In the genomic region with DNA sequence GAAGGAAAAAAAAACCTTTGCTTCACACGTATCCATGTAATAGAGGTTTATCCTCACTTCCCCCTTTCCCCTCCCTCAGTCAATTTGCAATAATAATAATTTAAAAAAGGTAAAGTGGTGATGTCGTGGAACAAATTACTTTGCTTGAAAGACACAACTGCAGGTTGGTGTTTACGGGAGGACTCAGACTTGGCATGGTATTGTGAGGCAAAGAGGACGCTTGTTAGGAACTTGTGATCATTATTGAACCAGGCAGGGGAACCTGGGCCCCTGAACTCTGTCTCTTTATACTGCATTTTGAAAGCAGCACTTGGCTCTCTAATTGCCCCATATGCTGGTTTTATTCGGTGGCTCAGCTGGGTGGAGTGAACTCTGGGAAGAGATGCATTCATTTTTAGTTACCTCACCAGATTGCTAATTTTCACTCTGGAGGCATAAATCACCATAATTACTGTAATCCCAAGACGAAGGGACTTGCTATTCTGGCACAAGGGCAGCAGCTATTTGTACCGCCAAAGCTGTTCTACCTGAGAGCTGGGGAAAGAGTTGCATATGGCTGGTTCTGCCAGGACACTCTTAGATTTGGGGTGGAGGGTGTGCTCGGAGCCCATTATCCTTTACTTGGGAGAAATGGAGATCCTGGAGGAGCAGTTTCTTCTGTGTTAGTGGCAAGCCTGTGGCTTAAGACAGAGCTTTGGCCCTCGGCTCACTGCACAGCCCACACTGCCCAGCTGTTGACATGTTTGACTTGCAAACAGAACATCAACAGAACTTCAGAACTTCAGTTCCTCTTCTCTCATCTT, we compare ENCODE assay signal across 1 cellular context.
A peak's percentile ranks its signal among the peaks of the same experiment; 100 is the strongest.
TF ChIP-seq lines count a peak whose summit lies in the region.

No MANE protein-coding gene starts in this region.

TF ChIP-seq in HepG2, 621 proteins besides CTCF, POLR2A, EP300 and RAD21 (continued from another document and continues in another):
- TF ChIP-seq, protein P1, sequence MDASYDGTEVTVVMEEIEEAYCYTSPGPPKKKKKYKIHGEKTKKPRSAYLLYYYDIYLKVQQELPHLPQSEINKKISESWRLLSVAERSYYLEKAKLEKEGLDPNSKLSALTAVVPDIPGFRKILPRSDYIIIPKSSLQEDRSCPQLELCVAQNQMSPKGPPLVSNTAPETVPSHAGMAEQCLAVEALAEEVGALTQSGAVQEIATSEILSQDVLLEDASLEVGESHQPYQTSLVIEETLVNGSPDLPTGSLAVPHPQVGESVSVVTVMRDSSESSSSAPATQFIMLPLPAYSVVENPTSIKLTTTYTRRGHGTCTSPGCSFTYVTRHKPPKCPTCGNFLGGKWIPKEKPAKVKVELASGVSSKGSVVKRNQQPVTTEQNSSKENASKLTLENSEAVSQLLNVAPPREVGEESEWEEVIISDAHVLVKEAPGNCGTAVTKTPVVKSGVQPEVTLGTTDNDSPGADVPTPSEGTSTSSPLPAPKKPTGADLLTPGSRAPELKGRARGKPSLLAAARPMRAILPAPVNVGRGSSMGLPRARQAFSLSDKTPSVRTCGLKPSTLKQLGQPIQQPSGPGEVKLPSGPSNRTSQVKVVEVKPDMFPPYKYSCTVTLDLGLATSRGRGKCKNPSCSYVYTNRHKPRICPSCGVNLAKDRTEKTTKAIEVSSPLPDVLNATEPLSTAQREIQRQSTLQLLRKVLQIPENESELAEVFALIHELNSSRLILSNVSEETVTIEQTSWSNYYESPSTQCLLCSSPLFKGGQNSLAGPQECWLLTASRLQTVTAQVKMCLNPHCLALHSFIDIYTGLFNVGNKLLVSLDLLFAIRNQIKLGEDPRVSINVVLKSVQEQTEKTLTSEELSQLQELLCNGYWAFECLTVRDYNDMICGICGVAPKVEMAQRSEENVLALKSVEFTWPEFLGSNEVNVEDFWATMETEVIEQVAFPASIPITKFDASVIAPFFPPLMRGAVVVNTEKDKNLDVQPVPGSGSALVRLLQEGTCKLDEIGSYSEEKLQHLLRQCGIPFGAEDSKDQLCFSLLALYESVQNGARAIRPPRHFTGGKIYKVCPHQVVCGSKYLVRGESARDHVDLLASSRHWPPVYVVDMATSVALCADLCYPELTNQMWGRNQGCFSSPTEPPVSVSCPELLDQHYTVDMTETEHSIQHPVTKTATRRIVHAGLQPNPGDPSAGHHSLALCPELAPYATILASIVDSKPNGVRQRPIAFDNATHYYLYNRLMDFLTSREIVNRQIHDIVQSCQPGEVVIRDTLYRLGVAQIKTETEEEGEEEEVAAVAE (CRISPR knock-in tag; IDR thresholded peaks at IDR 0.05; ENCODE audit: borderline replicate concordance): no peak
- TF ChIP-seq, protein P2, sequence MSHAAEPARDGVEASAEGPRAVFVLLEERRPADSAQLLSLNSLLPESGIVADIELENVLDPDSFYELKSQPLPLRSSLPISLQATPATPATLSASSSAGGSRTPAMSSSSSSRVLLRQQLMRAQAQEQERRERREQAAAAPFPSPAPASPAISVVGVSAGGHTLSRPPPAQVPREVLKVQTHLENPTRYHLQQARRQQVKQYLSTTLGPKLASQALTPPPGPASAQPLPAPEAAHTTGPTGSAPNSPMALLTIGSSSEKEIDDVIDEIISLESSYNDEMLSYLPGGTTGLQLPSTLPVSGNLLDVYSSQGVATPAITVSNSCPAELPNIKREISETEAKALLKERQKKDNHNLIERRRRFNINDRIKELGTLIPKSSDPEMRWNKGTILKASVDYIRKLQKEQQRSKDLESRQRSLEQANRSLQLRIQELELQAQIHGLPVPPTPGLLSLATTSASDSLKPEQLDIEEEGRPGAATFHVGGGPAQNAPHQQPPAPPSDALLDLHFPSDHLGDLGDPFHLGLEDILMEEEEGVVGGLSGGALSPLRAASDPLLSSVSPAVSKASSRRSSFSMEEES (CRISPR knock-in tag; IDR thresholded peaks at IDR 0.05): peak; percentile 83
- TF ChIP-seq GFI1 (CRISPR knock-in tag; IDR thresholded peaks at IDR 0.05; ENCODE audit: borderline replicate concordance) (peak; percentile 58; the same call in 1 of the 2 replicates), NFIC (IDR thresholded peaks at IDR 0.05; ENCODE audit: low read length) (peak; percentile 52; the same call in 1 of the 2 replicates), FOXJ3 (CRISPR knock-in tag; IDR thresholded peaks at IDR 0.05; ENCODE audit: borderline replicate concordance) (0 out of 2 replicates have a peak, but pooled peaks have one; percentile 45), KAT7 (CRISPR knock-in tag; IDR thresholded peaks at IDR 0.05; ENCODE audit: borderline replicate concordance) (0 out of 2 replicates have a peak, but pooled peaks have one; percentile 39), PCBP1 (IDR thresholded peaks at IDR 0.05; ENCODE audit: borderline replicate concordance, low read depth, low read length) (no peak), MED1 (CRISPR knock-in tag; IDR thresholded peaks at IDR 0.05) (peak; percentile 76), NCOR1 (IDR thresholded peaks at IDR 0.05; ENCODE audit: borderline replicate concordance, low read length) (peak; percentile 75), ZFP36 (IDR thresholded peaks at IDR 0.05; ENCODE audit: borderline replicate concordance, low read depth, low read length, partially characterized antibody) (no peak), HES4 (CRISPR knock-in tag; IDR thresholded peaks at IDR 0.05; ENCODE audit: borderline replicate concordance) (no peak), ZNF672 (CRISPR knock-in tag; IDR thresholded peaks at IDR 0.05) (no peak), ARHGAP35 (CRISPR knock-in tag; IDR thresholded peaks at IDR 0.05; ENCODE audit: borderline replicate concordance) (no peak), ZNF598 (CRISPR knock-in tag; IDR thresholded peaks at IDR 0.05; ENCODE audit: borderline replicate concordance) (peak; percentile 53; the same call in 1 of the 2 replicates), PPARG (CRISPR knock-in tag; conservative IDR thresholded peaks at IDR 0.05) (peak; percentile 50), ZSCAN21 (CRISPR knock-in tag; IDR thresholded peaks at IDR 0.05; ENCODE audit: borderline replicate concordance) (peak; percentile 56; the same call in 1 of the 2 replicates), KDM5B (CRISPR knock-in tag; IDR thresholded peaks at IDR 0.05; ENCODE audit: borderline replicate concordance) (peak; percentile 62; the same call in 1 of the 2 replicates), ZNF607 (CRISPR knock-in tag; IDR thresholded peaks at IDR 0.05; ENCODE audit: borderline replicate concordance) (0 out of 2 replicates have a peak, but pooled peaks have one; percentile 38), ZFP36L1 (CRISPR knock-in tag; IDR thresholded peaks at IDR 0.05) (peak; percentile 73; the same call in 1 of the 2 replicates), ETV5 (CRISPR knock-in tag; IDR thresholded peaks at IDR 0.05; ENCODE audit: borderline replicate concordance) (peak; percentile 52; the same call in 1 of the 2 replicates), NR2C2 (CRISPR knock-in tag; IDR thresholded peaks at IDR 0.05; ENCODE audit: borderline replicate concordance) (peak; percentile 43; the same call in 1 of the 2 replicates), ZNF761 (CRISPR knock-in tag; conservative IDR thresholded peaks at IDR 0.05) (0 out of 2 replicates have a peak, but pooled peaks have one; percentile 52), RFX3 (CRISPR knock-in tag; IDR thresholded peaks at IDR 0.05) (0 out of 2 replicates have a peak, but pooled peaks have one; percentile 2), HDAC2 (CRISPR knock-in tag; IDR thresholded peaks at IDR 0.05) (peak; percentile 38; the same call in 1 of the 2 replicates), DPF2 (CRISPR knock-in tag; IDR thresholded peaks at IDR 0.05; ENCODE audit: borderline replicate concordance, low read depth) (peak; percentile 59; the same call in 1 of the 2 replicates), KDM6A (CRISPR knock-in tag; IDR thresholded peaks at IDR 0.05; ENCODE audit: low read depth) (peak; percentile 89), HMG20A (CRISPR knock-in tag; IDR thresholded peaks at IDR 0.05; ENCODE audit: borderline replicate concordance) (peak; percentile 47; the same call in 1 of the 2 replicates), REPIN1 (CRISPR knock-in tag; IDR thresholded peaks at IDR 0.05; ENCODE audit: borderline replicate concordance, low read depth) (0 out of 2 replicates have a peak, but pooled peaks have one; percentile 51), NR2F1 (CRISPR knock-in tag; IDR thresholded peaks at IDR 0.05) (peak; percentile 13 to 33; a peak in 1 of 4 replicates), GATAD2A (CRISPR knock-in tag; IDR thresholded peaks at IDR 0.05) (peak; percentile 84), ZMYM4 (CRISPR knock-in tag; IDR thresholded peaks at IDR 0.05) (0 out of 2 replicates have a peak, but pooled peaks have one; percentile 10), MIER2 (CRISPR knock-in tag; IDR thresholded peaks at IDR 0.05) (peak; percentile 4; the same call in 1 of the 2 replicates), TAF1 (CRISPR knock-in tag; IDR thresholded peaks at IDR 0.05) (no peak), FOXA3 (CRISPR knock-in tag; IDR thresholded peaks at IDR 0.05) (peak; percentile 73), TARDBP (CRISPR knock-in tag; IDR thresholded peaks at IDR 0.05) (peak; percentile 58; the same call in 1 of the 2 replicates), RXRB (CRISPR knock-in tag; IDR thresholded peaks at IDR 0.05; ENCODE audit: borderline replicate concordance) (peak; percentile 71; the same call in 1 of the 2 replicates), ZNF333 (CRISPR knock-in tag; IDR thresholded peaks at IDR 0.05; ENCODE audit: borderline replicate concordance) (no peak), CEBPB (IDR thresholded peaks at IDR 0.05; ENCODE audit: borderline replicate concordance, low read depth, low read length) (peak; percentile 56; the same call in 1 of the 2 replicates), TEAD3 (CRISPR knock-in tag; optimal IDR thresholded peaks at IDR 0.05; ENCODE audit: borderline replicate concordance) (peak; percentile 7), ZBTB20 (CRISPR knock-in tag; IDR thresholded peaks at IDR 0.05; ENCODE audit: borderline replicate concordance, low read depth) (0 out of 2 replicates have a peak, but pooled peaks have one; percentile 22), SALL1 (CRISPR knock-in tag; IDR thresholded peaks at IDR 0.05) (peak; percentile 78), HOXA3 (CRISPR knock-in tag; IDR thresholded peaks at IDR 0.05) (peak; percentile 44; the same call in 1 of the 2 replicates), TBL1XR1 (IDR thresholded peaks at IDR 0.05; ENCODE audit: borderline replicate concordance, low read length, partially characterized antibody) (peak; percentile 31), SP5 (CRISPR knock-in tag; IDR thresholded peaks at IDR 0.05; ENCODE audit: borderline replicate concordance, low read depth) (no peak), TCF7 (IDR thresholded peaks at IDR 0.05; ENCODE audit: low read depth) (peak; percentile 56; the same call in 1 of the 2 replicates), ZNF446 (CRISPR knock-in tag; IDR thresholded peaks at IDR 0.05) (no peak)
- TF ChIP-seq, protein P3, sequence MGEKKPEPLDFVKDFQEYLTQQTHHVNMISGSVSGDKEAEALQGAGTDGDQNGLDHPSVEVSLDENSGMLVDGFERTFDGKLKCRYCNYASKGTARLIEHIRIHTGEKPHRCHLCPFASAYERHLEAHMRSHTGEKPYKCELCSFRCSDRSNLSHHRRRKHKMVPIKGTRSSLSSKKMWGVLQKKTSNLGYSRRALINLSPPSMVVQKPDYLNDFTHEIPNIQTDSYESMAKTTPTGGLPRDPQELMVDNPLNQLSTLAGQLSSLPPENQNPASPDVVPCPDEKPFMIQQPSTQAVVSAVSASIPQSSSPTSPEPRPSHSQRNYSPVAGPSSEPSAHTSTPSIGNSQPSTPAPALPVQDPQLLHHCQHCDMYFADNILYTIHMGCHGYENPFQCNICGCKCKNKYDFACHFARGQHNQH (CRISPR knock-in tag; IDR thresholded peaks at IDR 0.05): peak; percentile 26; the same call in 1 of the 2 replicates
- TF ChIP-seq, protein P4, sequence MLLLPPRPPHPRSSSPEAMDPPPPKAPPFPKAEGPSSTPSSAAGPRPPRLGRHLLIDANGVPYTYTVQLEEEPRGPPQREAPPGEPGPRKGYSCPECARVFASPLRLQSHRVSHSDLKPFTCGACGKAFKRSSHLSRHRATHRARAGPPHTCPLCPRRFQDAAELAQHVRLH (CRISPR knock-in tag; IDR thresholded peaks at IDR 0.05; ENCODE audit: borderline replicate concordance, low read depth): no peak
- TF ChIP-seq, protein P5, sequence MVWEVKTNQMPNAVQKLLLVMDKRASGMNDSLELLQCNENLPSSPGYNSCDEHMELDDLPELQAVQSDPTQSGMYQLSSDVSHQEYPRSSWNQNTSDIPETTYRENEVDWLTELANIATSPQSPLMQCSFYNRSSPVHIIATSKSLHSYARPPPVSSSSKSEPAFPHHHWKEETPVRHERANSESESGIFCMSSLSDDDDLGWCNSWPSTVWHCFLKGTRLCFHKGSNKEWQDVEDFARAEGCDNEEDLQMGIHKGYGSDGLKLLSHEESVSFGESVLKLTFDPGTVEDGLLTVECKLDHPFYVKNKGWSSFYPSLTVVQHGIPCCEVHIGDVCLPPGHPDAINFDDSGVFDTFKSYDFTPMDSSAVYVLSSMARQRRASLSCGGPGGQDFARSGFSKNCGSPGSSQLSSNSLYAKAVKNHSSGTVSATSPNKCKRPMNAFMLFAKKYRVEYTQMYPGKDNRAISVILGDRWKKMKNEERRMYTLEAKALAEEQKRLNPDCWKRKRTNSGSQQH (CRISPR knock-in tag; IDR thresholded peaks at IDR 0.05; ENCODE audit: low read depth): 0 out of 2 replicates have a peak, but pooled peaks have one; percentile 32
- TF ChIP-seq, protein P6, sequence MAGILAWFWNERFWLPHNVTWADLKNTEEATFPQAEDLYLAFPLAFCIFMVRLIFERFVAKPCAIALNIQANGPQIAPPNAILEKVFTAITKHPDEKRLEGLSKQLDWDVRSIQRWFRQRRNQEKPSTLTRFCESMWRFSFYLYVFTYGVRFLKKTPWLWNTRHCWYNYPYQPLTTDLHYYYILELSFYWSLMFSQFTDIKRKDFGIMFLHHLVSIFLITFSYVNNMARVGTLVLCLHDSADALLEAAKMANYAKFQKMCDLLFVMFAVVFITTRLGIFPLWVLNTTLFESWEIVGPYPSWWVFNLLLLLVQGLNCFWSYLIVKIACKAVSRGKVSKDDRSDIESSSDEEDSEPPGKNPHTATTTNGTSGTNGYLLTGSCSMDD (CRISPR knock-in tag; IDR thresholded peaks at IDR 0.05): no peak
- TF ChIP-seq, protein P7, sequence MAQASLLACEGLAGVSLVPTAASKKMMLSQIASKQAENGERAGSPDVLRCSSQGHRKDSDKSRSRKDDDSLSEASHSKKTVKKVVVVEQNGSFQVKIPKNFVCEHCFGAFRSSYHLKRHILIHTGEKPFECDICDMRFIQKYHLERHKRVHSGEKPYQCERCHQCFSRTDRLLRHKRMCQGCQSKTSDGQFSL (CRISPR knock-in tag; IDR thresholded peaks at IDR 0.05): no peak
